1 cellular context compared by ENCODE assay signal in the genomic region with DNA sequence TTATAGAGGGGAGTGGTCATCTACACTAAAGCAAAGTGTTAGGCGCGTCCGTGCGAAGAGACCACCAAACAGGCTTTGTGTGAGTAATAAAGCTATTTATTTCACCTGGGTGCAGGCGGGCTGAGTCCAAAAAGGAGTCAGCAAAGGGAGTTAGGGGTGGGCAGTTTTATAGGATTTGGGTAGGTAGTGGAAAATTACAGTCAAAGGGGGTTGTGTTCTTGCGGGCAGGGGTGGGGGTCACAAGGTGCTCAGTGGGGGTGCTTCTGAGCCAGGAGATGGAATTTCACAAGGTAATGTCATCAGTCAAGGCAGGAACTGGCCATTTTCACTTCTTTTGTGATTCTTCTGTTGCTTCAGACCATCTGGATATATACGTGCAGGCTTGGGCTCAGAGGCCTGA.
TF ChIP-seq lines count a peak whose summit lies in the region.

No MANE protein-coding gene starts in this region.

TF ChIP-seq in SK-N-SH, 30 proteins besides CTCF, POLR2A, EP300 and RAD21 (continued from another document):
- TF ChIP-seq NRF1 (IDR thresholded peaks at IDR 0.05; ENCODE audit: low read depth, low read length) (no peak), CHD2 (IDR thresholded peaks at IDR 0.05; ENCODE audit: low read length, partially characterized antibody) (no peak)
